1 cellular context compared by ENCODE assay signal in genomic region chr10:104582604-104582951, GRCh38.
TF ChIP-seq lines count a peak whose summit lies in the region.

No MANE protein-coding gene starts in this region.

TF ChIP-seq in GM12878, 131 proteins besides CTCF, POLR2A, EP300 and RAD21 (continued from another document):
- TF ChIP-seq BCLAF1 (IDR thresholded peaks at IDR 0.05) (no peak), ATF2 (IDR thresholded peaks at IDR 0.05; ENCODE audit: low read length) (no peak), RELA (IDR thresholded peaks at IDR 0.05; ENCODE audit: borderline replicate concordance, partially characterized antibody) (no peak), HDAC2 (IDR thresholded peaks at IDR 0.05) (no peak), RUNX3 (IDR thresholded peaks at IDR 0.05; ENCODE audit: low read length) (no peak), E4F1 (IDR thresholded peaks at IDR 0.05; ENCODE audit: borderline replicate concordance, partially characterized antibody) (no peak), IKZF2 (IDR thresholded peaks at IDR 0.05) (no peak), USF1 (IDR thresholded peaks at IDR 0.05; ENCODE audit: borderline replicate concordance, extremely low read length, insufficient read depth, low read depth, low read length) (no peak), POLR2AphosphoS5 (IDR thresholded peaks at IDR 0.05; ENCODE audit: low read length) (no peak), ZSCAN29 (IDR thresholded peaks at IDR 0.05) (no peak), BCL11A (IDR thresholded peaks at IDR 0.05; ENCODE audit: low read depth, low read length) (no peak), BHLHE40 (IDR thresholded peaks at IDR 0.05; ENCODE audit: borderline replicate concordance in 1 of 2, low read depth in 2 of 2, low read length in 1 of 2) (no peak), YY1 (IDR thresholded peaks at IDR 0.05; ENCODE audit: low read depth, low read length) (no peak), MYB (IDR thresholded peaks at IDR 0.05; ENCODE audit: borderline replicate concordance, low read depth, low read length) (no peak), E2F8 (IDR thresholded peaks at IDR 0.05; ENCODE audit: low read depth, partially characterized antibody) (no peak)
